Comparison of ENCODE assay signal across 1 cellular context in genomic region chr6:43962458-43962857, GRCh38.
TF ChIP-seq lines count a peak whose summit lies in the region.

No MANE protein-coding gene starts in this region.

TF ChIP-seq in HepG2, 621 proteins besides CTCF, POLR2A, EP300 and RAD21 (continued from another document):
- peak; percentile 43; the same call in 1 of the 2 replicates for TF ChIP-seq USF2 (IDR thresholded peaks at IDR 0.05; ENCODE audit: low read depth, low read length)
- peak; percentile 26; the same call in 1 of the 2 replicates for TF ChIP-seq USF2 (CRISPR knock-in tag; IDR thresholded peaks at IDR 0.05; ENCODE audit: borderline replicate concordance)
- no peak for TF ChIP-seq ZFP36L1 (CRISPR knock-in tag; IDR thresholded peaks at IDR 0.05)
- TF ChIP-seq RAD51 (IDR thresholded peaks at IDR 0.05; ENCODE audit: borderline replicate concordance): peak; percentile 83
- no peak for TF ChIP-seq KDM5A (IDR thresholded peaks at IDR 0.05; ENCODE audit: borderline replicate concordance, low read length)
- peak; percentile 47; the same call in 1 of the 2 replicates for TF ChIP-seq RARA (CRISPR knock-in tag; IDR thresholded peaks at IDR 0.05)
- 0 out of 2 replicates have a peak, but pooled peaks have one; percentile 6 for TF ChIP-seq CEBPB (IDR thresholded peaks at IDR 0.05; ENCODE audit: borderline replicate concordance, low read depth, low read length)
